In the genomic region with DNA sequence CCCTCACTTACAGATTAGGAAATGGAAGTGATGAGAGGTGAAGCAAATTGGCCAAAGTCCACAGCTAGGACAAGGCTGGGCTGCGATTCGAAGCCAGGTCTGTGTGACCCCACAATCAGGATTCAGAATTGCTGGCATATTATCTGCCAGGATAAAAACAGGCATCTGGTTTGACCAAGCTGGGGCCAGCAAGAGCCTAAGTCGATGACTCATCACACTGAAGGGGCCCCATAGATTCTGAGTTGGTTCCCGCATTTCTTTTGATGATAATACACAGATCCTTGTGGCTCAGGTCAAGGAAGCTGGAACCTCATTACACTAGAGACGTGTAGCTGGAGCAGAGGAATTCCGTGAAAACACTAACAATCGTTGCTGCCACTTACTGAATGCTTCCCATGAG, we compare ENCODE assay signal across 20 cellular contexts. TPM values are rescaled to one million over a fixed set of nuclear protein-coding genes. Genes with fewer than 3 reads are reported as not detected.
"Had no signal": no experiment of that assay in that cellular context is flagged by ENCODE, and none has a peak within 500 bp of the region (broad histone marks: within the 10 kb centered on the region; RNA-seq: fewer than 3 reads in every experiment).

No MANE protein-coding gene starts in this region.

- DNase-seq: activated CD4-positive, alpha-beta memory T cell treated with anti-CD3 and anti-CD28 coated beads for 36 hours; activated CD4-positive, alpha-beta T cell treated with anti-CD3 and anti-CD28 coated beads for 36 hours; activated CD8-positive, alpha-beta memory T cell treated with anti-CD3 and anti-CD28 coated beads, Interleukin-2, amount 10 ng/mL, durations not matched to agents 7 days and 5 days; activated effector memory CD4-positive, alpha-beta T cell treated with Interleukin-2 at 50 U/mL for 16 hours; activated T-cell treated with anti-CD3 and anti-CD28 coated beads, Interleukin-2, amount 50 U/mL, for 1 hour; adrenal gland; endodermal cell; heart right ventricle; midbrain; right cardiac atrium; spleen; stimulated activated naive CD8-positive, alpha-beta T cell treated with anti-CD3 and anti-CD28 coated beads, Interleukin-15, amount 100 ng/mL, for 72 hours; testis; upper lobe of left lung had no signal

- ATAC-seq: activated CD4-positive, alpha-beta T cell treated with anti-CD3 and anti-CD28 coated beads for 36 hours; activated CD8-positive, alpha-beta memory T cell treated with anti-CD3 and anti-CD28 coated beads, Interleukin-2, amount 10 ng/mL, durations not matched to agents 7 days and 5 days; gastroesophageal sphincter; right cardiac atrium; stimulated activated naive CD8-positive, alpha-beta T cell treated with anti-CD3 and anti-CD28 coated beads, Interleukin-15, amount 100 ng/mL, for 72 hours had no signal

- FAIRE-seq: islet of Langerhans had no signal

- H3K4me1 ChIP-seq: adrenal gland, heart right ventricle, prostate gland, testis, upper lobe of left lung had no signal

- H3K4me3 ChIP-seq: adrenal gland, cardiac muscle cell, gastroesophageal sphincter, heart right ventricle, prostate gland, spleen, testis, upper lobe of left lung had no signal

- H3K27ac ChIP-seq: adrenal gland, cardiac muscle cell, heart right ventricle, prostate gland, testis, upper lobe of left lung had no signal

- H3K36me3 ChIP-seq: adrenal gland, cardiac muscle cell, heart right ventricle, prostate gland, spleen, upper lobe of left lung had no signal

- H3K27me3 ChIP-seq: adrenal gland, cardiac muscle cell, gastroesophageal sphincter, testis, upper lobe of left lung had no signal

- H3K9me3 ChIP-seq: adrenal gland, gastroesophageal sphincter, heart right ventricle, prostate gland, spleen, testis, upper lobe of left lung had no signal

RNA-seq across cellular contexts. Expression of a gene that starts 6.5 kb away (rescaled TPM):
- total RNA-seq: activated CD4-positive, alpha-beta memory T cell treated with anti-CD3 and anti-CD28 coated beads for 36 hours; activated CD4-positive, alpha-beta T cell treated with anti-CD3 and anti-CD28 coated beads for 36 hours; dermis microvascular lymphatic vessel endothelial cell; epithelial cell of proximal tubule had no signal
